29 cellular contexts compared by ENCODE assay signal in the genomic region with DNA sequence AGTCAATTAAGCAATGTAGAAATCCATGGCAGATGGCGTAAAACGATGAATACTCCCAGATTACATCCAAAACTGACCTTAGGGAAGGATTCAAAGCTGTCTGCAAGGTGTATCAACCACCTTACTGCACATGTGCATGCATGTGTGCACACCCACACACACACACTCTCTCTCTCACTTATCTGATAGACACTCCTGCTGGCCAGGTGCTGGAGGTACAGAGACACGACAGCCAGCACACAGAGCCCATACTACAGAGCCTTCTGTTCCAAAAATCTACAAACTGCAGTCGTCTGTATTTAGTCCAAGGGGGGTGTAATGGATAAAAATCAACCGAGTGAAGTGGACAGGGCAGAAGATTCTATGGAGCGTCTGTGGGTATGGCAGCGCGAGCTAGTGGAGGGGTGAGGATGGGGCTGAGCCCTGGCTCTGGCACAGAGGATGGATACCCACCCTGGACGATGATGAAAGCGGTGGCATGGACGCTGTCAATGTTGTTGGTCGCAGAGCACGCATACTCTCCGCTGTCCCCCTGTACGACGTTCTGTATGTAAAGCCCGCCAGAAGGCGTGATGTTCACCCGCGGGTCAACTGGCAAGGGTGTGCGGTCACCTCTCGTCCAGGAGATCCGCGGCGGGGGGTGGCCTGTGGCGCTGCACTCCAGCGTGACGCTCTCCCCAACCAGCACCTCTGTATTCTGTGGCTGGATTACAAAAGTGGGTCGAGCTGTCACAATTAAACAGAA.
DNase-seq lines count a peak whose midpoint lies in the region; ATAC-seq, FAIRE-seq and TF ChIP-seq lines count a peak whose summit lies in the region.
"Had no signal": no experiment of that assay in that cellular context is flagged by ENCODE, and none has a peak within 500 bp of the region (broad histone marks: within the 10 kb centered on the region; RNA-seq: fewer than 3 reads in every experiment).

No MANE protein-coding gene starts in this region.

- peak; percentile 57 for ATAC-seq in foreskin keratinocyte
- no peak for ATAC-seq in sciatic nerve
- ATAC-seq in GM18870 (IDR thresholded peaks at IDR 0.05; ENCODE audit: unreplicated experiment): no peak
- no peak for ATAC-seq in effector memory CD8-positive, alpha-beta T cell (replicated peaks)
- ATAC-seq: GM12878 had no signal

- H3K4me2 ChIP-seq in H9 (ENCODE audit: insufficient read depth, insufficient read length, low read length): no peak overlapping the region
- H3K4me2 ChIP-seq in mammary epithelial cell (ENCODE audit: insufficient read depth, low read depth, low read length): no peak overlapping the region
- H3K4me2 ChIP-seq: BLaER1 treated with 17β-estradiol and CSF1 and Interleukin-3, amounts not matched to agents 10 nM and 100 nM had no signal

- no peak overlapping the region for H2BK12ac ChIP-seq in H9 (ENCODE audit: insufficient read length, low read depth, low read length)

- DNase-seq in H9 (peak; percentile 5), HTR-8/SVneo (ENCODE audit: insufficient read length, low spot score) (no peak), foreskin keratinocyte (no peak), sciatic nerve (ENCODE audit: low spot score) (peak; percentile 47), mammary epithelial cell (no peak)
- DNase-seq in effector memory CD8-positive, alpha-beta T cell: no peak
- DNase-seq: activated CD4-positive, alpha-beta T cell treated with anti-CD3 and anti-CD28 coated beads, Interleukin-2, amount 10 ng/mL, durations not matched to agents 7 days and 5 days; activated naive CD4-positive, alpha-beta T cell treated with Interleukin-2 at 50 U/mL for 16 hours; adrenal gland; cerebellar nuclear complex; dermis blood vessel endothelial cell; HCEC 1CT; IMR-90; MV-4-11; NCI-H1436; NCI-H2107; NCI-H345; NCI-H748 treated with DMSO at 0.1 percent for 48 hours; SJCRH30; stimulated activated CD4-positive, alpha-beta T cell treated with anti-CD3 and anti-CD28 coated beads, Interleukin-2, amount 100 ng/mL, for 48 hours; T1000; trophoblast cell had no signal

- dilution Hi-C loops in mammary epithelial cell (cut with HindIII; ENCODE audit: low sequenced_read_pairs): no loop called here

- H3K9me3 ChIP-seq in H9 (ENCODE audit: control insufficient read depth, low read depth, low read length) (no peaks in the 10 kb centered on the region), mammary epithelial cell (replicated peaks; ENCODE audit: insufficient read depth, low read length) (no peaks in the 10 kb centered on the region)
- H3K9me3 ChIP-seq: adrenal gland; BLaER1 treated with 17β-estradiol and CSF1 and Interleukin-3, amounts not matched to agents 10 nM and 100 nM; SJCRH30 had no signal

- in situ Hi-C loops in mammary epithelial cell (cut with MboI; ENCODE audit: low sequenced_read_pairs in 2 of 2): no loop called here

- no peaks in the 10 kb centered on the region for H3K79me1 ChIP-seq in H9 (ENCODE audit: insufficient read depth, low read depth, low read length, poor library complexity, severe bottlenecking)

- H3K27ac ChIP-seq in H9 (ENCODE audit: insufficient read length, low read depth, low read length): no peak overlapping the region
- no peak overlapping the region for H3K27ac ChIP-seq in foreskin keratinocyte
- no peak overlapping the region for H3K27ac ChIP-seq in mammary epithelial cell (ENCODE audit: insufficient read depth, low read depth, low read length)
- H3K27ac ChIP-seq: adrenal gland; BLaER1 treated with 17β-estradiol and CSF1 and Interleukin-3, amounts not matched to agents 10 nM and 100 nM; parathyroid adenoma; SJCRH30 had no signal

- H3K4me3 Mint-ChIP-seq in H9: no peak overlapping the region
- H3K4me3 Mint-ChIP-seq in effector memory CD8-positive, alpha-beta T cell: no peak overlapping the region
- H3K4me3 Mint-ChIP-seq: activated CD4-positive, alpha-beta T cell treated with anti-CD3 and anti-CD28 coated beads, Interleukin-2, amount 10 ng/mL, durations not matched to agents 7 days and 5 days had no signal

- no peak overlapping the region for H3K27ac Mint-ChIP-seq in H9
- no peak overlapping the region for H3K27ac Mint-ChIP-seq in effector memory CD8-positive, alpha-beta T cell
- H3K27ac Mint-ChIP-seq: activated CD4-positive, alpha-beta T cell treated with anti-CD3 and anti-CD28 coated beads, Interleukin-2, amount 10 ng/mL, durations not matched to agents 7 days and 5 days had no signal

- H3T11ph ChIP-seq in H9 (ENCODE audit: low read length): no peak overlapping the region

- no peak overlapping the region for H2AK5ac ChIP-seq in H9 (ENCODE audit: insufficient read length, low read length)

- H4K20me1 ChIP-seq in H9 (ENCODE audit: control insufficient read depth, insufficient read depth, insufficient read length): no peaks in the 10 kb centered on the region
- no peaks in the 10 kb centered on the region for H4K20me1 ChIP-seq in mammary epithelial cell (ENCODE audit: insufficient read depth, low read length)

- no peak overlapping the region for H3K56ac ChIP-seq in H9 (ENCODE audit: insufficient read length, low read depth, low read length)

- peaks cover 4 to 5% of the 10 kb centered on the region in 2 experiments; a peak in 3 of 4 replicates for H3K4me1 Mint-ChIP-seq in H9
- no peaks in the 10 kb centered on the region for H3K4me1 Mint-ChIP-seq in effector memory CD8-positive, alpha-beta T cell (ENCODE audit: low read depth in 2 of 2)
- H3K4me1 Mint-ChIP-seq: activated CD4-positive, alpha-beta T cell treated with anti-CD3 and anti-CD28 coated beads, Interleukin-2, amount 10 ng/mL, durations not matched to agents 7 days and 5 days had no signal

- TF ChIP-seq CTCF in H9 (conservative IDR thresholded peaks at IDR 0.05) (no peak), foreskin keratinocyte (conservative IDR thresholded peaks at IDR 0.05) (no peak), mammary epithelial cell (conservative IDR thresholded peaks at IDR 0.05 in 1 of 2, IDR thresholded peaks at IDR 0.05 in 1 of 2; ENCODE audit: extremely low read depth in 1 of 2, insufficient read depth in 1 of 2, low read depth in 1 of 2, low read length in 2 of 2) (no peak)

- no peak overlapping the region for H2BK15ac ChIP-seq in H9 (ENCODE audit: low read depth, low read length)

- H2AFZ ChIP-seq in H9 (ENCODE audit: low read length) (no peak overlapping the region), mammary epithelial cell (ENCODE audit: low read depth, low read length) (no peak overlapping the region)
- H2AFZ ChIP-seq: parathyroid adenoma had no signal

- H3K79me2 ChIP-seq in H9 (ENCODE audit: insufficient read depth, low read length): no peaks in the 10 kb centered on the region
- H3K79me2 ChIP-seq in mammary epithelial cell (ENCODE audit: insufficient read depth, low read length): no peaks in the 10 kb centered on the region
- H3K79me2 ChIP-seq: parathyroid adenoma had no signal

- BruUV-seq in mammary epithelial cell (replicated peaks; lab: Mats Ljungman, UMichigan): no TSS peak

- H2BK5ac ChIP-seq in H9 (ENCODE audit: insufficient read length, low read length): no peak overlapping the region

- H4K5ac ChIP-seq in H9 (ENCODE audit: insufficient read length, low read depth, low read length): no peak overlapping the region

- H4K91ac ChIP-seq in H9 (ENCODE audit: insufficient read length, low read depth, low read length): no peak overlapping the region

- no peak overlapping the region for H3K14ac ChIP-seq in H9 (ENCODE audit: insufficient read depth, low read length)

- peak; percentile 4 for FAIRE-seq in HTR-8/SVneo (lab: Jason Lieb, UNC)
- FAIRE-seq: frontal cortex, GM12878, RCC 7860 had no signal

- H3K4me3 ChIP-seq in mammary epithelial cell (replicated peaks in 1 of 3; ENCODE audit: insufficient read depth in 1 of 3, low read depth in 2 of 3, low read length in 3 of 3): no peak overlapping the region
- H3K4me3 ChIP-seq: adrenal gland; BLaER1 treated with 17β-estradiol and CSF1 and Interleukin-3, amounts not matched to agents 10 nM and 100 nM; GM12878; lung; SJCRH30 had no signal

- H2BK120ac ChIP-seq in H9 (ENCODE audit: low read depth, low read length, poor library complexity, severe bottlenecking): no peak overlapping the region

- H3K9me3 Mint-ChIP-seq in H9: no peaks in the 10 kb centered on the region
- no peaks in the 10 kb centered on the region for H3K9me3 Mint-ChIP-seq in effector memory CD8-positive, alpha-beta T cell
- H3K9me3 Mint-ChIP-seq: activated CD4-positive, alpha-beta T cell treated with anti-CD3 and anti-CD28 coated beads, Interleukin-2, amount 10 ng/mL, durations not matched to agents 7 days and 5 days had no signal

- no peak overlapping the region for H4K8ac ChIP-seq in H9 (replicated peaks; ENCODE audit: insufficient read length, low read depth, low read length)

- H3K23ac ChIP-seq in H9 (ENCODE audit: insufficient read length, low read depth, low read length): no peak overlapping the region

- H3K9ac ChIP-seq in H9 (ENCODE audit: extremely low read depth, insufficient read length, low read length) (no peak overlapping the region), mammary epithelial cell (ENCODE audit: insufficient read depth, low read length) (no peak overlapping the region)
- H3K9ac ChIP-seq: BLaER1 treated with 17β-estradiol and CSF1 and Interleukin-3, amounts not matched to agents 10 nM and 100 nM; parathyroid adenoma had no signal

- no peak overlapping the region for H3K4ac ChIP-seq in H9 (ENCODE audit: low read depth, low read length)

- peaks cover 25 to 81% (median 63%) of the 10 kb centered on the region in 3 experiments; a peak in 6 of 7 replicates for H3K36me3 Mint-ChIP-seq in H9 (ENCODE audit: insufficient read depth in 1 of 3, low read depth in 3 of 3)
- peaks cover 3% of the 10 kb centered on the region for H3K36me3 Mint-ChIP-seq in effector memory CD8-positive, alpha-beta T cell (ENCODE audit: insufficient read depth)

- no peaks in the 10 kb centered on the region for H3K23me2 ChIP-seq in H9 (ENCODE audit: insufficient read length, low read depth, low read length, poor library complexity, severe bottlenecking)

- H3K27me3 Mint-ChIP-seq in H9 (ENCODE audit: low read depth): no peaks in the 10 kb centered on the region; the same call in 1 of the 2 replicates
- no peaks in the 10 kb centered on the region for H3K27me3 Mint-ChIP-seq in effector memory CD8-positive, alpha-beta T cell
- H3K27me3 Mint-ChIP-seq: activated CD4-positive, alpha-beta T cell treated with anti-CD3 and anti-CD28 coated beads, Interleukin-2, amount 10 ng/mL, durations not matched to agents 7 days and 5 days had no signal

- H3K27me3 ChIP-seq in H9 (ENCODE audit: insufficient read depth, low read length): no peaks in the 10 kb centered on the region
- H3K27me3 ChIP-seq in foreskin keratinocyte: no peaks in the 10 kb centered on the region
- no peaks in the 10 kb centered on the region for H3K27me3 ChIP-seq in mammary epithelial cell (ENCODE audit: insufficient read depth, low read length)
- H3K27me3 ChIP-seq: adrenal gland; BLaER1 treated with 17β-estradiol and CSF1 and Interleukin-3, amounts not matched to agents 10 nM and 100 nM; SJCRH30 had no signal

- CTCF ChIA-PET in mammary epithelial cell (lab: Charles Lee; ENCODE audit: low non-redundant PET): no interaction called here

- no peak overlapping the region for H2BK20ac ChIP-seq in H9 (ENCODE audit: low read depth, low read length, poor library complexity, severe bottlenecking)

- peaks cover 3% of the 10 kb centered on the region for H3K36me3 ChIP-seq in mammary epithelial cell (ENCODE audit: insufficient read depth, low read length)
- H3K36me3 ChIP-seq: adrenal gland had no signal

- no CpG with 5 or more reads among the region's 29 CpGs for WGBS in H9 (ENCODE audit: extremely low coverage, insufficient read length, low lambda C conversion rate)
- WGBS in mammary epithelial cell (ENCODE audit: low coverage, missing lambda C conversion rate): 94% methylated on average over 9 of the region's 29 CpGs

- no peaks in the 10 kb centered on the region for H3K4me1 ChIP-seq in H9 (ENCODE audit: insufficient read depth, low read length)
- no peaks in the 10 kb centered on the region for H3K4me1 ChIP-seq in foreskin keratinocyte
- no peaks in the 10 kb centered on the region for H3K4me1 ChIP-seq in mammary epithelial cell (ENCODE audit: insufficient read depth, low read length)
- H3K4me1 ChIP-seq: adrenal gland; BLaER1 treated with 17β-estradiol and CSF1 and Interleukin-3, amounts not matched to agents 10 nM and 100 nM; parathyroid adenoma had no signal

- intact Hi-C loops in sciatic nerve (cut with DNase I): no loop called here
- intact Hi-C loops in mammary epithelial cell (cut with micrococcal nuclease): no loop called here

- H3K18ac ChIP-seq in H9 (ENCODE audit: insufficient read length, low read depth, low read length): no peak overlapping the region

Comparison
In these comparisons a context has a peak if more than half of its experiments do, and no peak if none do; other contexts are left out.
1. DNase-seq: peak in H9 (single experiment) and sciatic nerve (single experiment); none in HTR-8/SVneo (single experiment), foreskin keratinocyte (0 of 2), mammary epithelial cell (single experiment) and effector memory CD8-positive, alpha-beta T cell (0 of 3).